15 cellular contexts compared by ENCODE assay signal in the genomic region with DNA sequence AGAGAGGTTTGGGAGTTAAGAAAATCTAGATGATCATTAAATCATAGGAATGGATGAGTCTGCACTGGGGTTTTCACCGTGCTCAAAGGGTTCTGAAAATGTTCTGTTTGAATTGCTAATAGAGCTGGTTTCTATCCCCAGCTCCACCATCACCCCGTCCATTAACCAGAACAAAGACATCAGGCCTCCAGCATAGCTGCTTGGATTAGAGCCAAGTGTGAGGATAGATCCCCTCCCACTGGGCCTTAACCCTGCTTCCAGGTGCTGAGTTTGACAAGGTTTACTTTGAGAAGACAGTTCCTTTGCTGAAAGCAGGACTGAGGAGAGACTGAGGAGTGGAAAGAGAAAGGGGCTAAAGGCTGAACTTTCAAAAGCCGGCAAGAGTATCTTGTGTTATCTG.
"Had no signal": no experiment of that assay in that cellular context is flagged by ENCODE, and none has a peak within 500 bp of the region (broad histone marks: within the 10 kb centered on the region; RNA-seq: fewer than 3 reads in every experiment).

No MANE protein-coding gene starts in this region.

- ATAC-seq: activated CD8-positive, alpha-beta T cell treated with anti-CD3 and anti-CD28 coated beads, Interleukin-2, amount 10 ng/mL, durations not matched to agents 7 days and 5 days; foreskin keratinocyte had no signal

- H3K27me3 ChIP-seq: cardiac muscle cell, foreskin keratinocyte, ovary, stomach had no signal

- H3K9me3 ChIP-seq: left ventricle myocardium inferior, ovary, stomach, thoracic aorta had no signal

- H3K36me3 ChIP-seq: ovary had no signal

- H3K27ac Mint-ChIP-seq: activated CD8-positive, alpha-beta T cell treated with anti-CD3 and anti-CD28 coated beads, Interleukin-2, amount 10 ng/mL, durations not matched to agents 7 days and 5 days; activated T-helper 1 cell treated with anti-CD3 and anti-CD28 coated beads, Interleukin-12 subunit alpha, Interleukin-12 subunit beta, Interleukin-2, Interleukin-4 antibody, amounts not matched to agents 30 ng/mL and 10 ng/mL and 1 ng/mL, durations not matched to agents 14 hours and 24 hours and 36 hours had no signal

- DNase-seq: activated CD4-positive, alpha-beta T cell treated with anti-CD3 and anti-CD28 coated beads for 48 hours; activated CD8-positive, alpha-beta memory T cell treated with anti-CD3 and anti-CD28 coated beads, Interleukin-2, amount 50 U/mL, for 48 hours; activated CD8-positive, alpha-beta T cell treated with anti-CD3 and anti-CD28 coated beads, Interleukin-2, amount 10 ng/mL, durations not matched to agents 7 days and 5 days; activated naive CD4-positive, alpha-beta T cell; foreskin keratinocyte; head of caudate nucleus; left ventricle myocardium inferior; ovary; stimulated activated CD4-positive, alpha-beta T cell treated with anti-CD3 and anti-CD28 coated beads, Interleukin-4, amount 100 ng/mL, for 24 hours; stomach; T1000 had no signal

- H3K9me3 Mint-ChIP-seq: activated T-helper 1 cell treated with anti-CD3 and anti-CD28 coated beads, Interleukin-12 subunit alpha, Interleukin-12 subunit beta, Interleukin-2, Interleukin-4 antibody, amounts not matched to agents 30 ng/mL and 10 ng/mL and 1 ng/mL, durations not matched to agents 14 hours and 24 hours and 36 hours had no signal

- H3K4me3 Mint-ChIP-seq: activated CD8-positive, alpha-beta T cell treated with anti-CD3 and anti-CD28 coated beads, Interleukin-2, amount 10 ng/mL, durations not matched to agents 7 days and 5 days; activated T-helper 1 cell treated with anti-CD3 and anti-CD28 coated beads, Interleukin-12 subunit alpha, Interleukin-12 subunit beta, Interleukin-2, Interleukin-4 antibody, amounts not matched to agents 30 ng/mL and 10 ng/mL and 1 ng/mL, durations not matched to agents 14 hours and 24 hours and 36 hours had no signal

- H3K4me3 ChIP-seq: cardiac muscle cell, left ventricle myocardium inferior, ovary, stomach, thoracic aorta had no signal

- H3K27ac ChIP-seq: cardiac muscle cell, foreskin keratinocyte, left ventricle myocardium inferior, ovary, stomach, thoracic aorta, VCaP had no signal
